In genomic region chr18:31943895-31944816, GRCh38 we compare ENCODE assay signal across 8 cellular contexts. TPM values are rescaled to one million over a fixed set of nuclear protein-coding genes. Genes with fewer than 3 reads are reported as not detected.
DNase-seq lines count a peak whose midpoint lies in the region; ATAC-seq, FAIRE-seq and TF ChIP-seq lines count a peak whose summit lies in the region.

No MANE protein-coding gene starts in this region.

- intact Hi-C loops in activated T-helper 1 cell treated with anti-CD3 and anti-CD28 coated beads, Interleukin-12 subunit alpha, Interleukin-12 subunit beta, Interleukin-2, Interleukin-4 antibody, amounts not matched to agents 30 ng/mL and 10 ng/mL and 1 ng/mL, durations not matched to agents 14 hours and 24 hours and 36 hours (cut with micrococcal nuclease) = loop anchor here (1.0 to 5.0 kb wide), 6 partner anchors 13 to 528 kb away; partner anchors contain the start of genes GAREM1 and RNF125
- intact Hi-C loops in stomach (cut with DNase I; ENCODE audit: low total_unique reads) = loop anchor here (10.0 kb wide), 1 partner anchor 151 kb away; the partner anchor contains the start of gene RNF138

- no peaks in the 10 kb centered on the region for H3K27me3 Mint-ChIP-seq in activated T-helper 1 cell treated with anti-CD3 and anti-CD28 coated beads, Interleukin-12 subunit alpha, Interleukin-12 subunit beta, Interleukin-2, Interleukin-4 antibody, amounts not matched to agents 30 ng/mL and 10 ng/mL and 1 ng/mL, durations not matched to agents 14 hours and 24 hours and 36 hours (ENCODE audit: insufficient read depth)

- no peaks in the 10 kb centered on the region for H3K9me3 ChIP-seq in iPS-18c (ENCODE audit: control insufficient read depth, insufficient read depth, low read length)
- H3K9me3 ChIP-seq in stomach = no peaks in the 10 kb centered on the region

- peak overlapping the region; percentile 95 for H3K27ac Mint-ChIP-seq in activated T-helper 1 cell treated with anti-CD3 and anti-CD28 coated beads, Interleukin-12 subunit alpha, Interleukin-12 subunit beta, Interleukin-2, Interleukin-4 antibody, amounts not matched to agents 30 ng/mL and 10 ng/mL and 1 ng/mL, durations not matched to agents 14 hours and 24 hours and 36 hours

- TF ChIP-seq EP300 in stomach (IDR thresholded peaks at IDR 0.05) = no peak

- peaks cover 33% of the 10 kb centered on the region for H3K4me1 Mint-ChIP-seq in activated T-helper 1 cell treated with anti-CD3 and anti-CD28 coated beads, Interleukin-12 subunit alpha, Interleukin-12 subunit beta, Interleukin-2, Interleukin-4 antibody, amounts not matched to agents 30 ng/mL and 10 ng/mL and 1 ng/mL, durations not matched to agents 14 hours and 24 hours and 36 hours (ENCODE audit: low read depth)

- H3K27ac ChIP-seq in stomach = peak overlapping the region; percentile 80 to 96 (median 93)

- FAIRE-seq in HTR-8/SVneo (lab: Jason Lieb, UNC) = no peak

- 8 to 16% (median 9%) methylated on average over 15 of the region's 15 CpGs for WGBS in stomach, 5 donors

- H3K9me3 Mint-ChIP-seq in activated T-helper 1 cell treated with anti-CD3 and anti-CD28 coated beads, Interleukin-12 subunit alpha, Interleukin-12 subunit beta, Interleukin-2, Interleukin-4 antibody, amounts not matched to agents 30 ng/mL and 10 ng/mL and 1 ng/mL, durations not matched to agents 14 hours and 24 hours and 36 hours = no peaks in the 10 kb centered on the region

- TF ChIP-seq POLR2A in stomach (IDR thresholded peaks at IDR 0.05) = no peak

- peak overlapping the region; percentile 88 for H3K4me3 ChIP-seq in iPS-18c (ENCODE audit: insufficient read depth, low read depth, low read length)
- peak overlapping the region; percentile 71 to 95 (median 90) for H3K4me3 ChIP-seq in stomach

- peaks cover 1% of the 10 kb centered on the region for H3K36me3 Mint-ChIP-seq in activated T-helper 1 cell treated with anti-CD3 and anti-CD28 coated beads, Interleukin-12 subunit alpha, Interleukin-12 subunit beta, Interleukin-2, Interleukin-4 antibody, amounts not matched to agents 30 ng/mL and 10 ng/mL and 1 ng/mL, durations not matched to agents 14 hours and 24 hours and 36 hours (ENCODE audit: low read depth)

- ATAC-seq in HG03025 (IDR thresholded peaks at IDR 0.05; ENCODE audit: low FRiP score, unreplicated experiment) = no peak

- peaks cover 17 to 42% (median 38%) of the 10 kb centered on the region in 4 donors for H3K4me1 ChIP-seq in stomach

- no peaks in the 10 kb centered on the region for H3K36me3 ChIP-seq in stomach

- peak overlapping the region; percentile 97 for H3K4me3 Mint-ChIP-seq in activated T-helper 1 cell treated with anti-CD3 and anti-CD28 coated beads, Interleukin-12 subunit alpha, Interleukin-12 subunit beta, Interleukin-2, Interleukin-4 antibody, amounts not matched to agents 30 ng/mL and 10 ng/mL and 1 ng/mL, durations not matched to agents 14 hours and 24 hours and 36 hours

- no peaks in the 10 kb centered on the region for H3K27me3 ChIP-seq in stomach

- DNase-seq in NCI-H748 (lab: John Stamatoyannopoulos, UW; ENCODE audit: unreplicated experiment) (peak; percentile 13), NCI-H748 treated with DMSO at 0.1 percent for 48 hours (lab: John Stamatoyannopoulos, UW) (no peak), stomach (no peak), HTR-8/SVneo (ENCODE audit: insufficient read length, low spot score) (no peak), cerebellar nuclear complex (lab: John Stamatoyannopoulos, UW) (no peak)
- no peak for DNase-seq in activated T-helper 1 cell treated with anti-CD3 and anti-CD28 coated beads, Interleukin-12 subunit alpha, Interleukin-12 subunit beta, Interleukin-2, Interleukin-4 antibody, amounts not matched to agents 30 ng/mL and 10 ng/mL and 1 ng/mL, durations not matched to agents 14 hours and 24 hours and 36 hours (ENCODE audit: low spot score)

- TF ChIP-seq CTCF in stomach (IDR thresholded peaks at IDR 0.05) = no peak

RNA-seq across cellular contexts. Expression of gene TRAPPC8, which starts 1.2 kb away (rescaled TPM):
- 36.7 and 41.6 TPM in 2 replicates for total RNA-seq in activated T-helper 1 cell treated with anti-CD3 and anti-CD28 coated beads, Interleukin-12 subunit alpha, Interleukin-12 subunit beta, Interleukin-2, Interleukin-4 antibody, amounts not matched to agents 30 ng/mL and 10 ng/mL and 1 ng/mL, durations not matched to agents 14 hours and 24 hours and 36 hours
- total RNA-seq in stomach = 10 to 100 TPM; 33.5 to 75.6 (median 43.5) TPM
- 10 to 100 TPM in 2 of 3 donors, 1 to 10 TPM in 1; 8.6 to 14.1 (median 11.5) TPM for polyA plus RNA-seq in stomach
